8 cellular contexts compared by ENCODE assay signal in the genomic region with DNA sequence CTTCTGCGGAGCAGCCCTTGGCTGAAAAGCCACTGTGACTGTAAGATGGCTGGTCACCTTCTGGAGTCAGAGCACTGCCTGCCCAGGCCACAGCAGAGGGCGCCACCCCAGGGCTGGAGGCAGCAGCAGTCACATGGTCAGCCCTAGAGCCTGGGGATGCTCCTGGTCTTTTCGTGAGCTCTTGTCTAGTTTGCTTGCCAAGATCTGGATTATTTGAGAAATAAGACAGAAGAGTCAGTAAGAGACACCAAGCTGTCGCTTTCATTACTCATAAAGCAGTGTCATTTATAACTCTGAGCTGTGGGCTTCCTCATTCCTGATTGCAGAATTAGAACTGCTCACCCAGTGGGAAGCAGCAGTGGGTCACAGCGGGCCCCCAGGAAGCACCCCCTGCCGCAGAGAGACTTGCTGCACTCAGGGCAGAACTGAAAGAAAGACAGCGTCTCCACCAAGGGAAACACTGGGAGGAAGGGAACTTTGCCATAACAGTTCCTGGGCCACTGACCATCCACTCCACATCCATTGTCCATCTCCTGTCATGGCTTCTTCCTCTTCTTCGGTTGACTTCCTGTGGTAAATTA. TPM values are rescaled to one million over a fixed set of nuclear protein-coding genes. Genes with fewer than 3 reads are reported as not detected.
A peak's percentile ranks its signal among the peaks of the same experiment; 100 is the strongest.
DNase-seq lines count a peak whose midpoint lies in the region; ATAC-seq, FAIRE-seq and TF ChIP-seq lines count a peak whose summit lies in the region.

No MANE protein-coding gene starts in this region.

- peaks cover 14% of the 10 kb centered on the region; the same call in 1 of the 2 replicates for H3K4me1 ChIP-seq in SJCRH30
- peaks cover 6 to 51% of the 10 kb centered on the region in 2 donors for H3K4me1 ChIP-seq in left lung
- peaks cover 27 to 31% of the 10 kb centered on the region in 2 donors for H3K4me1 ChIP-seq in thyroid gland

- H3K27me3 ChIP-seq in SJCRH30 (no peaks in the 10 kb centered on the region), left lung (no peaks in the 10 kb centered on the region), thyroid gland (no peaks in the 10 kb centered on the region)

- no peak for FAIRE-seq in GM19239 (lab: Jason Lieb, UNC)

- WGBS in thyroid gland, 2 donors, result 68 to 78% methylated on average over 5 to 7 of the region's 8 CpGs

- H3K27ac ChIP-seq in SJCRH30, result no peak overlapping the region
- peak overlapping the region; percentile 51 to 90 for H3K27ac ChIP-seq in left lung
- peak overlapping the region; percentile 69 to 93 (median 78) for H3K27ac ChIP-seq in thyroid gland

- H3K36me3 ChIP-seq in SJCRH30, result peaks cover 31% of the 10 kb centered on the region
- peaks cover 0 to 21% of the 10 kb centered on the region in 2 donors for H3K36me3 ChIP-seq in left lung
- H3K36me3 ChIP-seq in thyroid gland, result no peaks in the 10 kb centered on the region

- intact Hi-C loops in left lung (cut with DNase I) (no loop called here), thyroid gland (cut with DNase I) (no loop called here)

- no peak overlapping the region for H3K4me3 ChIP-seq in SJCRH30
- H3K4me3 ChIP-seq in left lung, result no peak overlapping the region
- H3K4me3 ChIP-seq in thyroid gland (replicated peaks in 1 of 3), result no peak overlapping the region

- ATAC-seq in left lung, result peak; percentile 80
- ATAC-seq in GM21515 (IDR thresholded peaks at IDR 0.05; ENCODE audit: unreplicated experiment), result no peak
- ATAC-seq in GM21528 (IDR thresholded peaks at IDR 0.05; ENCODE audit: low FRiP score, unreplicated experiment), result no peak

- TF ChIP-seq POLR2A in thyroid gland (IDR thresholded peaks at IDR 0.05), result no peak

- H3K9me3 ChIP-seq in SJCRH30 (replicated peaks), result no peaks in the 10 kb centered on the region
- H3K9me3 ChIP-seq in left lung, result no peaks in the 10 kb centered on the region
- H3K9me3 ChIP-seq in thyroid gland, result no peaks in the 10 kb centered on the region

- TF ChIP-seq CTCF in left lung (IDR thresholded peaks at IDR 0.05) (peak; percentile 27 to 38), thyroid gland (IDR thresholded peaks at IDR 0.05) (peak in 3 of 6 experiments; percentile 6 to 34 (median 19))

- DNase-seq in AG20443 (ENCODE audit: low spot score) (peak; percentile 81), GM19239 (ENCODE audit: insufficient read length, low spot score) (peak; percentile 28), SJCRH30 (peak; percentile 38 to 50), cerebellar cortex (ENCODE audit: low spot score) (peak; percentile 69), left lung (peak in 1 of 2 donors; percentile 86), thyroid gland (peak; percentile 36 to 38)

RNA-seq across cellular contexts. Expression of gene PPP6R2, which starts 56.7 kb away (rescaled TPM):
- 51.6 and 60.6 TPM in 2 replicates for total RNA-seq in SJCRH30 (2014; rRNA removed; shearing (Covaris generic))
- total RNA-seq in left lung, result 10 to 100 TPM; 41.5 to 53.0 TPM
- 100 to 1,000 TPM in 1 of 4 donors, 10 to 100 TPM in 3; 65.7 to 103 (median 74.0) TPM for total RNA-seq in thyroid gland
